8 cellular contexts compared by ENCODE assay signal in the genomic region with DNA sequence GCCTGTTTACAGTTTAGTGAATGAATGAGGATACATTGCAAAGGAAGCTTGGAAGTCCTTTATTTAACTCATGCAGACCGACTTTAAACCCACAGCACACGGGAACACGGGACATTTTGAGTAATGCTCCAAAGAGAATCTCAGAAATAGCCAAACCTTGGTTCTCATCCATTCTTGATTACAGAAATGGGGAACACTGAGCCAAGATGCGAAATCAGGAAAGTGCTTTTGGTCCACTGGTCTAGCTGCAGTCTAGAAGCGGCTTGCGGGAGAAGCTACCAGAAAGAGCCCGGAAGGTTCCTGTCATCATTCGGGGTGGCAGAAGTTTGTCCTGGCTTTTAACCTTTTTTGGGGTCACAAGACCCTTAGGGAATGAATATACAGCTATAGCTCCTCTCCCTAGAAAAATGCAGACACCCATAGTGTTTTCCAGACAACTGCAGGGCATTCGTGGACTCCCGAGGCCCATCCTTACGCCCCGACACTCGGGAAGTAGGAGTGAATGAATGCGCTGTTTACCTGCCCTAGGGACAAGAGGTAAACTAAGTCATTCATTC. TPM values are rescaled to one million over a fixed set of nuclear protein-coding genes. Genes with fewer than 3 reads are reported as not detected.
A peak's percentile ranks its signal among the peaks of the same experiment; 100 is the strongest.
DNase-seq lines count a peak whose midpoint lies in the region; ATAC-seq and TF ChIP-seq lines count a peak whose summit lies in the region.

No MANE protein-coding gene starts in this region.

- H3K36me3 ChIP-seq in HUES6 (ENCODE audit: control insufficient read depth, insufficient read depth, low read length) (no peaks in the 10 kb centered on the region), breast epithelium (no peaks in the 10 kb centered on the region)

- peaks cover 18% of the 10 kb centered on the region for H3K4me1 ChIP-seq in HUES6 (ENCODE audit: control insufficient read depth, insufficient read depth, low read length)
- H3K4me1 ChIP-seq in breast epithelium, result no peaks in the 10 kb centered on the region

- no peaks in the 10 kb centered on the region for H3K9me3 Mint-ChIP-seq in mesothelial cell of epicardium

- TF ChIP-seq CTCF in 22Rv1 (IDR thresholded peaks at IDR 0.05) (no peak), breast epithelium (IDR thresholded peaks at IDR 0.05) (no peak), mesothelial cell of epicardium (IDR thresholded peaks at IDR 0.05; ENCODE audit: unreplicated experiment) (no peak)

- no peaks in the 10 kb centered on the region for H3K9me3 ChIP-seq in HUES6 (ENCODE audit: control insufficient read depth, insufficient read depth, low read depth, low read length)
- H3K9me3 ChIP-seq in breast epithelium, result no peaks in the 10 kb centered on the region

- H3K27me3 ChIP-seq in HUES6 (ENCODE audit: control insufficient read depth, insufficient read depth, low read length), result no peaks in the 10 kb centered on the region
- H3K27me3 ChIP-seq in breast epithelium, result no peaks in the 10 kb centered on the region

- H3K4me3 ChIP-seq in HUES6 (ENCODE audit: low read depth, low read length) (peak overlapping the region; percentile 67), breast epithelium (peak overlapping the region; percentile 78 to 94 (median 88))

- peak overlapping the region; percentile 61 for H3K27ac ChIP-seq in 22Rv1
- no peak overlapping the region for H3K27ac ChIP-seq in HUES6 (ENCODE audit: low read depth, low read length)
- H3K27ac ChIP-seq in breast epithelium, result peak overlapping the region; percentile 87 to 91

- peak overlapping the region; percentile 83 for H3K27ac Mint-ChIP-seq in mesothelial cell of epicardium

- no peak for ATAC-seq in HG02588 (IDR thresholded peaks at IDR 0.05; ENCODE audit: unreplicated experiment)

- H3K36me3 Mint-ChIP-seq in mesothelial cell of epicardium, result no peaks in the 10 kb centered on the region

- peaks cover 30% of the 10 kb centered on the region for H3K4me1 Mint-ChIP-seq in mesothelial cell of epicardium

- peak overlapping the region; percentile 91 for H3K9ac ChIP-seq in HUES6 (ENCODE audit: low read length)

- intact Hi-C loops in breast epithelium (cut with DNase I; ENCODE audit: low total_unique reads), result no loop called here

- DNase-seq in breast epithelium (ENCODE audit: low spot score in 2 of 2), result no peak
- DNase-seq in mesothelial cell of epicardium (ENCODE audit: low spot score in 2 of 2, unreplicated experiment in 2 of 2), result no peak
- no peak for DNase-seq in SIG-M5 treated with dmso at 0.1 percent for 504 hours (lab: John Stamatoyannopoulos, UW; ENCODE audit: unreplicated experiment)
- no peak for DNase-seq in NCI-H748 treated with DMSO at 0.1 percent for 48 hours (lab: John Stamatoyannopoulos, UW)
- DNase-seq in NCI-H1048 (lab: John Stamatoyannopoulos, UW), result no peak

- peak overlapping the region; percentile 72 for H3K4me3 Mint-ChIP-seq in mesothelial cell of epicardium

- H3K27me3 Mint-ChIP-seq in mesothelial cell of epicardium (ENCODE audit: low read depth), result no peaks in the 10 kb centered on the region

- no peak for TF ChIP-seq POLR2A in breast epithelium (IDR thresholded peaks at IDR 0.05)

RNA-seq across cellular contexts. Expression of a gene that starts 0.5 kb away (rescaled TPM):
- 10 to 100 TPM; 17.0 to 29.3 (median 28.5) TPM for total RNA-seq in breast epithelium
- 23.6 to 23.9 TPM (median 23.8 TPM) in 3 replicates for total RNA-seq in mesothelial cell of epicardium
